In the genomic region with DNA sequence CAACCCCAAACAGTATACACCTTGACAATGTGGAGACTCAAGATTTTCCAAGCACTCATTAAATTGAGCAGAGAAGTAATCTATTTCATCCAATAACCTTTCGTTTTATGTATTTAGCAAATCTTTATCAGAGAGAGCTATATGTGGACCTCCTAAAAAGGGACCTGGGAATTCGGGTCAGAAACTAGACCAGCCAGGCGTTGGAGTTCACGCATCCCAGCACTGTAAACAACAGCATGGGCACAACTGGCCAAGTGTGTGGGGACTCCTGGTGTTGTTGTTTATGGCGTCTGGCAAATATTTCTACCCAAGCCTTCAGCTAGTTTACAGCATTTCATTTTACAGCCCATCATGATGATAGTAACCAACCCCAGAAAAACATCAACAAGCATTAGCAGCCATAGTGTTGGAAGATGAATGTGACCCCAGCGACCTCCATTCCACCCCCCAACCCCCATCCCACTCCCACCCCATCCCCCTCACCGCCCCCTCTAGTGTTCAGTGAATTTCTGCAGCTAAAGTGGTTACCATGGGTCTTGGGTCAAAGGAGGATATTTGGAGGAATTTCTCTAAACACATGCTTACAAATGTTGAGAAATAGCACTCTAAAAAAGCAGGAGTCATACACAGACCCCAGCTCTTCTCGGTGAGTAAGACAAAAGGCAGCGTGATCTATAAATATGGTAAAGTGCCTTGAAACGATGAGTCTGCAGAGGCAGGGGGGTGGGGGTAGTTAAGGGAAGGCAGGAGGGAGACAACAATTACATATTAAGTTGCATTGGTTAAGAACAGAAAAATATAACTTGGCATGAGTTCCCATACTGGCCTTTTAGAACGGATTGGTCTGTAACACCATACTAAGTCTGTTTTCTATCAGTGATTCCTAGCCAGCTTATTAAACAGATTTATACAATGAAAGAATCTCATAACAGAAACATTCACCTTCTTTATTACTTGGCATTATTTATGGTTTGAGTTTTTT, we compare ENCODE assay signal across 13 cellular contexts.
DNase-seq lines count a peak whose midpoint lies in the region; ATAC-seq and TF ChIP-seq lines count a peak whose summit lies in the region.
"Had no signal": no experiment of that assay in that cellular context is flagged by ENCODE, and none has a peak within 500 bp of the region (broad histone marks: within the 10 kb centered on the region; RNA-seq: fewer than 3 reads in every experiment).

No MANE protein-coding gene starts in this region.

- H3K9me2 ChIP-seq in GM23248 (ENCODE audit: insufficient read depth) = no peaks in the 10 kb centered on the region
- no peaks in the 10 kb centered on the region for H3K9me2 ChIP-seq in hepatocyte (replicated peaks; ENCODE audit: insufficient read depth)

- H3K9me3 ChIP-seq in GM23248 (ENCODE audit: low read depth) = no peaks in the 10 kb centered on the region
- H3K9me3 ChIP-seq in hepatocyte (ENCODE audit: low read depth) = no peaks in the 10 kb centered on the region
- H3K9me3 ChIP-seq: HAP-1, Peyer's patch had no signal

- no peaks in the 10 kb centered on the region for H3K27me3 ChIP-seq in GM23248 (replicated peaks; ENCODE audit: insufficient read depth)
- H3K27me3 ChIP-seq in hepatocyte = no peaks in the 10 kb centered on the region
- H3K27me3 ChIP-seq: Peyer's patch had no signal

- peak overlapping the region; percentile 40 for H3K4me2 ChIP-seq in GM23248 (ENCODE audit: unreplicated experiment)
- peak overlapping the region; percentile 3 for H3K4me2 ChIP-seq in hepatocyte

- peaks cover 25% of the 10 kb centered on the region for H3F3A ChIP-seq in GM23248 (ENCODE audit: insufficient read depth)

- no peaks in the 10 kb centered on the region for H3K79me2 ChIP-seq in GM23248 (ENCODE audit: insufficient read depth)
- H3K79me2 ChIP-seq in hepatocyte = no peaks in the 10 kb centered on the region

- no peak overlapping the region for H3K4me3 ChIP-seq in GM23248
- no peak overlapping the region for H3K4me3 ChIP-seq in hepatocyte
- no peak overlapping the region for H3K4me3 ChIP-seq in skeletal muscle cell (ENCODE audit: low read depth, low read length)
- H3K4me3 ChIP-seq: HAP-1, Peyer's patch, sigmoid colon had no signal

- DNase-seq in GM23248 = peak; percentile 98
- DNase-seq in amniotic epithelial cell (ENCODE audit: low read depth) = peak; percentile 99
- peak; percentile 75 for DNase-seq in hepatocyte (ENCODE audit: low spot score)
- DNase-seq in skeletal muscle cell (ENCODE audit: low read depth) = peak; percentile 99
- DNase-seq in NCI-H187 treated with DMSO at 0.1 percent for 48 hours (lab: John Stamatoyannopoulos, UW) = no peak
- no peak for DNase-seq in activated gamma-delta T cell treated with Interleukin-2 at 50 U/mL for 16 hours
- DNase-seq: kidney, Peyer's patch, sigmoid colon had no signal

- H3K36me3 ChIP-seq in GM23248 (ENCODE audit: low read depth) (no peaks in the 10 kb centered on the region), hepatocyte (replicated peaks; ENCODE audit: insufficient read depth, low read depth) (no peaks in the 10 kb centered on the region)
- H3K36me3 ChIP-seq: HAP-1, Peyer's patch, sigmoid colon had no signal

- H3K27ac ChIP-seq in GM23248 (peak overlapping the region; percentile 94), hepatocyte (peak overlapping the region; percentile 83)
- H3K27ac ChIP-seq: VCaP had no signal

- 22 to 23% methylated on average over 11 of the region's 11 CpGs for WGBS in GM23248 (ENCODE audit: low coverage in 1 of 2, low lambda C conversion rate in 2 of 2, missing lambda C conversion rate in 2 of 2), 2 experiments
- WGBS in hepatocyte (ENCODE audit: low lambda C conversion rate, missing lambda C conversion rate) = 50% methylated on average over 11 of the region's 11 CpGs

- ATAC-seq in GM18868 (IDR thresholded peaks at IDR 0.05; ENCODE audit: unreplicated experiment) (no peak), HG03108 (IDR thresholded peaks at IDR 0.05; ENCODE audit: unreplicated experiment) (no peak)

- in situ Hi-C loops in GM23248 (cut with MboI) = no loop called here

- H3K9ac ChIP-seq in GM23248 = peak overlapping the region; percentile 71

- H3K4me1 ChIP-seq in GM23248 (ENCODE audit: insufficient read depth) = peaks cover 46% of the 10 kb centered on the region
- H3K4me1 ChIP-seq in hepatocyte (ENCODE audit: insufficient read depth) = peaks cover 20% of the 10 kb centered on the region
- H3K4me1 ChIP-seq: HAP-1, Peyer's patch had no signal

- H2AFZ ChIP-seq in GM23248 (peak overlapping the region; percentile 22), hepatocyte (no peak overlapping the region)

- H4K20me1 ChIP-seq in GM23248 (ENCODE audit: insufficient read depth) (no peaks in the 10 kb centered on the region), hepatocyte (ENCODE audit: insufficient read depth, poor library complexity, severe bottlenecking) (no peaks in the 10 kb centered on the region)

- TF ChIP-seq CTCF in hepatocyte (IDR thresholded peaks at IDR 0.05; ENCODE audit: poor library complexity) = peak; percentile 25

Comparison
In these comparisons a context has a peak if more than half of its experiments do, and no peak if none do; other contexts are left out.
1. DNase-seq: peak in GM23248 (single experiment), amniotic epithelial cell (single experiment), hepatocyte (single experiment) and skeletal muscle cell (single experiment); none in NCI-H187 treated with DMSO at 0.1 percent for 48 hours (single experiment) and activated gamma-delta T cell treated with Interleukin-2 at 50 U/mL for 16 hours (single experiment).